24 cellular contexts compared by ENCODE assay signal in genomic region chr20:63320616-63321147, GRCh38. TPM values are rescaled to one million over a fixed set of nuclear protein-coding genes. Genes with fewer than 3 reads are reported as not detected.
"Had no signal": no experiment of that assay in that cellular context is flagged by ENCODE, and none has a peak within 500 bp of the region (broad histone marks: within the 10 kb centered on the region; RNA-seq: fewer than 3 reads in every experiment).

No MANE protein-coding gene starts in this region.

- H3K9me3 ChIP-seq: body of pancreas, thyroid gland had no signal

- H3K36me3 ChIP-seq: cardiac muscle cell, thyroid gland had no signal

- DNase-seq: activated B cell treated with CpG ODN at 0.5 μM for 24 hours; activated CD4-positive, alpha-beta memory T cell treated with anti-CD3 and anti-CD28 coated beads, Interleukin-2, amount 10 ng/mL, durations not matched to agents 7 days and 5 days; activated CD4-positive, alpha-beta T cell treated with anti-CD3 and anti-CD28 coated beads, Interleukin-2, amount 10 ng/mL, durations not matched to agents 24 days and 14 days; activated naive CD8-positive, alpha-beta T cell treated with anti-CD3 and anti-CD28 coated beads, Interleukin-2, amount 50 U/mL, for 24 hours; effector CD4-positive, alpha-beta T cell; immature natural killer cell; mesenchymal stem cell; stimulated activated CD4-positive, alpha-beta T cell treated with anti-CD3 and anti-CD28 coated beads, Interleukin-12 subunit alpha, Interleukin-12 subunit beta, amount 100 ng/mL, for 4 hours; stimulated activated CD4-positive, alpha-beta T cell treated with anti-CD3 and anti-CD28 coated beads, Interleukin-4, amount 100 ng/mL, for 4 hours; substantia nigra; SW 1271 had no signal

- H3K4me3 ChIP-seq: body of pancreas, cardiac muscle cell, SK-N-MC, thyroid gland had no signal

- H3K27me3 ChIP-seq: body of pancreas, thyroid gland had no signal

- H3K27ac ChIP-seq: body of pancreas, cardiac muscle cell, SK-N-MC, thyroid gland had no signal

- ATAC-seq: activated naive CD8-positive, alpha-beta T cell treated with anti-CD3 and anti-CD28 coated beads, Interleukin-2, amount 50 U/mL, for 24 hours; T-helper 17 cell had no signal

- H3K4me1 ChIP-seq: body of pancreas had no signal

RNA-seq across cellular contexts. Expression of gene COL20A1, which starts 27.7 kb away (rescaled TPM):
- total RNA-seq: activated B cell treated with CpG ODN at 0.5 μM for 24 hours; activated CD4-positive, alpha-beta memory T cell treated with anti-CD3 and anti-CD28 coated beads, Interleukin-2, amount 10 ng/mL, durations not matched to agents 7 days and 5 days; activated CD4-positive, alpha-beta T cell treated with anti-CD3 and anti-CD28 coated beads, Interleukin-2, amount 10 ng/mL, durations not matched to agents 24 days and 14 days; body of pancreas; cardiac muscle cell; epithelial cell of proximal tubule; kidney epithelial cell; liver; mononuclear cell; omental fat pad had no signal
- polyA plus RNA-seq: immature natural killer cell, liver, urinary bladder had no signal

RNA-seq across cellular contexts. Expression of gene CHRNA4, which starts 40.5 kb away (rescaled TPM):
- total RNA-seq: activated B cell treated with CpG ODN at 0.5 μM for 24 hours; activated CD4-positive, alpha-beta memory T cell treated with anti-CD3 and anti-CD28 coated beads, Interleukin-2, amount 10 ng/mL, durations not matched to agents 7 days and 5 days; activated CD4-positive, alpha-beta T cell treated with anti-CD3 and anti-CD28 coated beads, Interleukin-2, amount 10 ng/mL, durations not matched to agents 24 days and 14 days; body of pancreas; epithelial cell of proximal tubule; fibroblast of villous mesenchyme; kidney epithelial cell; mononuclear cell; myocyte; omental fat pad; T-helper 17 cell had no signal
- polyA plus RNA-seq: cardiac muscle cell, immature natural killer cell, urinary bladder had no signal
